ENCODE assay signal across 15 cellular contexts in the genomic region with DNA sequence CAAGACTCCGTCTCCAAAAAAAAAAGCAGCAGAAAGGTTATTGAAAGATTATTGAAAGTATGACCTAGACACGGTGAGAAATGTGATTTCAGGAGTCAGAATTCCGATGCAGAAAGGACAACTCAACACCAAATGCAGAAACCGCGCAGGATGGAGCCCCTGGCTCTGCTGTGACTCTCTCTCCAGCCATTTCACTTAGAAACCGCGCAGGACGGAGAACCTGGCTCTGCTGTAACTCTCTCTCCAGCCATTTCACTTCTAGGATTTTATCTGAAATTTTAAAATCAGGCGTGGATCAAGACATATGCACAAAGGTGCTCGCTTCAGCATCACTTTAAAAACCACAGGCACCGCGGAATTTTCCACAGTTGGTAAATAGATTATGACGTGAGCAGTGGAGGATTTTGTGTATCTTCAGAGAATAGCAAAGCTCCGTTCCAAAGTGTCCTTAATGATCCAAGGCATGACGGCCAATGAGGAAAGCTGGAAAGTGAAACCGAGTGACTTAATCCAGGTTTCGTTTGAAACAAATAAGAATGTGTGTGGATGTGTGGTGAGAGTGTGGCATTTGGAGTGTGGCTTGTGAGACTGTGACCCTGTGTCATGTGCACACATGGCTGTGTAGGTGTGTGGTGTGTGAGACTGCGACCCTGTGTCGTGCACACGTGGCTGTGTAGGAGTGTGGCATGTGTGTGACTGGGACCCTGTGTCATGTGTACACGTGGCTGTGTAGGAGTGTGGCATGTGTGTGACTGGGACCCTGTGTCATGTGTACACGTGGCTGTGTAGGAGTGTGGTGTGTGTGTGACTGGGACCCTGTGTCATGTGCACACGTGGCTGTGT. TPM values are rescaled to one million over a fixed set of nuclear protein-coding genes. Genes with fewer than 3 reads are reported as not detected.
DNase-seq lines count a peak whose midpoint lies in the region; FAIRE-seq and TF ChIP-seq lines count a peak whose summit lies in the region.
"Had no signal": no experiment of that assay in that cellular context is flagged by ENCODE, and none has a peak within 500 bp of the region (broad histone marks: within the 10 kb centered on the region; RNA-seq: fewer than 3 reads in every experiment).

No MANE protein-coding gene starts in this region.

- H2AFZ ChIP-seq in mammary epithelial cell (ENCODE audit: low read depth, low read length), result no peak overlapping the region

- H3K27ac Mint-ChIP-seq in nephron, result peak overlapping the region in 2 of 3 experiments; percentile 72 to 73

- H3K9me3 Mint-ChIP-seq in nephron, result no peaks in the 10 kb centered on the region

- no peak overlapping the region for H3K27ac ChIP-seq in mammary epithelial cell (ENCODE audit: insufficient read depth, low read depth, low read length)
- H3K27ac ChIP-seq: heart right ventricle had no signal

- no peaks in the 10 kb centered on the region for H3K36me3 Mint-ChIP-seq in nephron (ENCODE audit: low read depth)

- DNase-seq in AG10803 (ENCODE audit: low read depth), result peak; percentile 56
- no peak for DNase-seq in HTR-8/SVneo (ENCODE audit: insufficient read length, low spot score)
- peak; percentile 26 for DNase-seq in mammary epithelial cell
- no peak for DNase-seq in DMS 273 (lab: John Stamatoyannopoulos, UW; ENCODE audit: unreplicated experiment)
- no peak for DNase-seq in NCI-H146 treated with DMSO at 0.1 percent for 48 hours (lab: John Stamatoyannopoulos, UW; ENCODE audit: unreplicated experiment)
- no peak for DNase-seq in stimulated activated CD4-positive, alpha-beta T cell treated with anti-CD3 and anti-CD28 coated beads, Interleukin-2, amount 100 ng/mL, for 24 hours
- no peak for DNase-seq in head of caudate nucleus
- DNase-seq: activated CD4-positive, alpha-beta T cell treated with anti-CD3 and anti-CD28 coated beads for 4 hours; COR-L47; effector CD8-positive, alpha-beta T cell; heart right ventricle; NCI-H774; nucleus accumbens had no signal

- no peak overlapping the region for H3K9ac ChIP-seq in mammary epithelial cell (ENCODE audit: insufficient read depth, low read length)

- intact Hi-C loops in mammary epithelial cell (cut with micrococcal nuclease) (no loop called here), head of caudate nucleus (cut with DNase I) (no loop called here)

- dilution Hi-C loops in mammary epithelial cell (cut with HindIII; ENCODE audit: low sequenced_read_pairs), result no loop called here

- peak overlapping the region; percentile 29 for H3K4me3 ChIP-seq in AG10803 (ENCODE audit: low read length)
- H3K4me3 ChIP-seq in mammary epithelial cell (replicated peaks in 1 of 3; ENCODE audit: insufficient read depth in 1 of 3, low read depth in 2 of 3, low read length in 3 of 3), result no peak overlapping the region
- H3K4me3 ChIP-seq: heart right ventricle had no signal

- no peak for TF ChIP-seq CTCF in AG10803 (conservative IDR thresholded peaks at IDR 0.05; ENCODE audit: low read length)
- no peak for TF ChIP-seq CTCF in mammary epithelial cell (conservative IDR thresholded peaks at IDR 0.05 in 1 of 2, IDR thresholded peaks at IDR 0.05 in 1 of 2; ENCODE audit: extremely low read depth in 1 of 2, insufficient read depth in 1 of 2, low read depth in 1 of 2, low read length in 2 of 2)
- TF ChIP-seq CTCF in nephron (IDR thresholded peaks at IDR 0.05; ENCODE audit: unreplicated experiment in 3 of 3), result no peak

- H4K20me1 ChIP-seq in mammary epithelial cell (ENCODE audit: insufficient read depth, low read length), result no peaks in the 10 kb centered on the region

- H3K27me3 ChIP-seq in mammary epithelial cell (ENCODE audit: insufficient read depth, low read length), result peaks cover 2% of the 10 kb centered on the region

- no peaks in the 10 kb centered on the region for H3K36me3 ChIP-seq in mammary epithelial cell (ENCODE audit: insufficient read depth, low read length)
- H3K36me3 ChIP-seq: heart right ventricle had no signal

- CTCF ChIA-PET in mammary epithelial cell (lab: Charles Lee; ENCODE audit: low non-redundant PET), result no interaction called here

- peak; percentile 99 for FAIRE-seq in HTR-8/SVneo (lab: Jason Lieb, UNC)

- in situ Hi-C loops in mammary epithelial cell (cut with MboI; ENCODE audit: low sequenced_read_pairs in 2 of 2), result no loop called here

- no peaks in the 10 kb centered on the region for H3K9me3 ChIP-seq in mammary epithelial cell (replicated peaks; ENCODE audit: insufficient read depth, low read length)
- H3K9me3 ChIP-seq: heart right ventricle had no signal

- peaks cover 24% of the 10 kb centered on the region for H3K4me1 ChIP-seq in mammary epithelial cell (ENCODE audit: insufficient read depth, low read length)

- H3K4me1 Mint-ChIP-seq in nephron, result peaks cover 27% of the 10 kb centered on the region

- H3K27me3 Mint-ChIP-seq in nephron (ENCODE audit: low read depth), result peaks cover 14% of the 10 kb centered on the region

- no peaks in the 10 kb centered on the region for H3K79me2 ChIP-seq in mammary epithelial cell (ENCODE audit: insufficient read depth, low read length)

- no TSS peak for BruUV-seq in mammary epithelial cell (replicated peaks; lab: Mats Ljungman, UMichigan)

- H3K4me2 ChIP-seq in mammary epithelial cell (ENCODE audit: insufficient read depth, low read depth, low read length), result peak overlapping the region; percentile 34

- peak overlapping the region in 1 of 3 experiments; percentile 17 for H3K4me3 Mint-ChIP-seq in nephron

- 45% methylated on average over 20 of the region's 23 CpGs for WGBS in mammary epithelial cell (ENCODE audit: low coverage, missing lambda C conversion rate)

RNA-seq across cellular contexts. Expression of gene UTS2R, which starts 9.5 kb away (rescaled TPM):
- total RNA-seq in mammary epithelial cell, result not detected
- not detected for polyA plus RNA-seq in mammary epithelial cell
- polyA minus RNA-seq in mammary epithelial cell, result not detected
- total RNA-seq: liver had no signal
- polyA plus RNA-seq: liver had no signal

RNA-seq across cellular contexts. Expression of gene TEX19, which starts 22.0 kb away (rescaled TPM):
- total RNA-seq in mammary epithelial cell, result not detected
- not detected for polyA plus RNA-seq in mammary epithelial cell
- polyA minus RNA-seq in mammary epithelial cell, result not detected
- total RNA-seq: heart right ventricle had no signal
- polyA plus RNA-seq: heart right ventricle, liver had no signal

RNA-seq across cellular contexts. Expression of gene HEXD, which starts 37.1 kb away (rescaled TPM):
- 10 to 100 TPM in 1 of 2 donors, 1 to 10 TPM in 1; 6.3 to 13.0 TPM for total RNA-seq in mammary epithelial cell
- 8.0 TPM for polyA plus RNA-seq in mammary epithelial cell
- polyA minus RNA-seq in mammary epithelial cell, result 3.8 TPM

RNA-seq across cellular contexts. Expression of gene OGFOD3, which starts 37.3 kb away (rescaled TPM):
- 10 to 100 TPM; 18.5 to 25.6 TPM for total RNA-seq in mammary epithelial cell
- 26.1 TPM for polyA plus RNA-seq in mammary epithelial cell
- 19.0 TPM for polyA minus RNA-seq in mammary epithelial cell

RNA-seq across cellular contexts. Expression of gene SECTM1, which starts 47.5 kb away (rescaled TPM):
- 1 to 10 TPM; 2.7 to 3.5 TPM for total RNA-seq in mammary epithelial cell
- polyA plus RNA-seq in mammary epithelial cell, result 3.0 TPM
- 2.4 TPM for polyA minus RNA-seq in mammary epithelial cell

Comparison
In these comparisons a context has a peak if more than half of its experiments do, and no peak if none do; other contexts are left out.
1. DNase-seq: peak in AG10803 (single experiment) and mammary epithelial cell (single experiment); none in HTR-8/SVneo (single experiment), DMS 273 (single experiment), NCI-H146 treated with DMSO at 0.1 percent for 48 hours (single experiment), stimulated activated CD4-positive, alpha-beta T cell treated with anti-CD3 and anti-CD28 coated beads, Interleukin-2, amount 100 ng/mL, for 24 hours (0 of 2) and head of caudate nucleus (0 of 42).